In the genomic region with DNA sequence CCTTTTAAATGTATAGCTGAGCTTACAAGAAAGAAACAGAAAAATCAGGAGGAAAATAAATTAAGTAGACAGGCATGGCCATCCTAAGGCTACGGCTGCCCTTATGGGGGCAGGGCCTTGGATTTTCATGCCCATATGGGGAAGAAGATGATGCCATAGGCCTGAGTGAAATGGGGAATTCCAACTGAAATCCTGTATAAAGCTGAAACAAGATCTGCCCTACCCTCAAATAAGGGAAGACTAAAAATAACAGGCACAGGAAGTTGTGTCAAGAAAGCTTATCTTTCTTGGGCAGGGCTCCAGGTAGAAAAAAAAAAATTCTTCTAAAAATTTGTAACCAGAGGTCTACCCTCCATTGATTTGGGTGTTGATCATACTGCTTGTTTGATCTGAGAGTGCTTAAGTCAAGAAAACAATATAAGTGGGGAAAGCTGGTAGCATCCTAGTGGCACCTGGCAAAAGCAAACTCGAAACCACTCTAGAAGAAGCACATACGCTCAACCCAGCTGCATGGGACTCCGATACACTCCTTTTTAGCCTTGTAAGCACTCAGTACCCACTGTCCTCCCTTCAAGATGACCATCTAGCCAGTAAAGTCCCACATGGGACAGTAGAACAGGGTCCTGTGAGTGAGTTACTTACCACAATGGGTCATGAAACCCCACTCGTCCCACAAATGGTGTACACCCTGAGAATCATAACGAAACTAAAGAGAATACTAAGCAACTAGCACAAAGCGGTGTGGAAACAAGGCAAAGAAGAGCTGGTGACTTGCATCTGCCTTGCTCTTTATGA, we compare ENCODE assay signal across 11 cellular contexts. TPM values are rescaled to one million over a fixed set of nuclear protein-coding genes. Genes with fewer than 3 reads are reported as not detected.
DNase-seq lines count a peak whose midpoint lies in the region; ATAC-seq and TF ChIP-seq lines count a peak whose summit lies in the region.
"Had no signal": no experiment of that assay in that cellular context is flagged by ENCODE, and none has a peak within 500 bp of the region (broad histone marks: within the 10 kb centered on the region; RNA-seq: fewer than 3 reads in every experiment).

No MANE protein-coding gene starts in this region.

- ATAC-seq in HG03280 (IDR thresholded peaks at IDR 0.05; ENCODE audit: unreplicated experiment) (peak; percentile 62), left colon (no peak), SK-N-SH treated with all-trans-retinoic acid at 6 μM for 48 hours (no peak)

- intact Hi-C loops in left colon (cut with DNase I, micrococcal nuclease): no loop called here

- no peak overlapping the region for H3K27ac ChIP-seq in BLaER1
- H3K27ac ChIP-seq: adrenal gland had no signal

- no peaks in the 10 kb centered on the region for H3K9me3 ChIP-seq in BLaER1
- H3K9me3 ChIP-seq: adrenal gland had no signal

- no peaks in the 10 kb centered on the region for H4K20me1 ChIP-seq in BLaER1

- peak overlapping the region; percentile 8 for H3K4me2 ChIP-seq in BLaER1

- TF ChIP-seq CTCF in GM20000 (IDR thresholded peaks at IDR 0.05; ENCODE audit: extremely low read depth, missing control alignments): no peak

- H3K4me3 ChIP-seq in BLaER1: no peak overlapping the region
- H3K4me3 ChIP-seq: adrenal gland had no signal

- H3K9ac ChIP-seq in BLaER1: no peak overlapping the region

- H3K27me3 ChIP-seq in BLaER1: no peaks in the 10 kb centered on the region
- H3K27me3 ChIP-seq: adrenal gland had no signal

- H3K4me1 ChIP-seq in BLaER1: peaks cover 7% of the 10 kb centered on the region
- H3K4me1 ChIP-seq: adrenal gland had no signal

- H3K36me3 ChIP-seq in BLaER1: no peaks in the 10 kb centered on the region
- H3K36me3 ChIP-seq: adrenal gland had no signal

- DNase-seq in GM20000 (ENCODE audit: low spot score) (peak; percentile 19), astrocyte of the hippocampus (ENCODE audit: low read depth, low spot score) (peak; percentile 2), left colon (no peak), AG20443 (ENCODE audit: low spot score) (no peak), NCI-H1105 treated with DMSO at 0.1 percent for 48 hours (lab: John Stamatoyannopoulos, UW) (no peak)
- DNase-seq: activated CD4-positive, alpha-beta T cell treated with anti-CD3 and anti-CD28 coated beads, Interleukin-2, amount 10 ng/mL, durations not matched to agents 24 days and 14 days; adrenal gland; NCI-H446 treated with DMSO at 0.1 percent for 48 hours had no signal

TF ChIP-seq in SK-N-SH treated with all-trans-retinoic acid at 6 μM for 48 hours, 23 proteins besides CTCF, POLR2A, EP300 and RAD21:
- TF ChIP-seq PPARA (CRISPR knock-in tag; IDR thresholded peaks at IDR 0.05; ENCODE audit: borderline replicate concordance) (no peak), ZFP30 (CRISPR knock-in tag; IDR thresholded peaks at IDR 0.05) (no peak), GLIS3 (CRISPR knock-in tag; IDR thresholded peaks at IDR 0.05) (no peak), ZC3H10 (CRISPR knock-in tag; IDR thresholded peaks at IDR 0.05) (no peak), ZNF565 (CRISPR knock-in tag; conservative IDR thresholded peaks at IDR 0.05; ENCODE audit: low read depth) (no peak), SNAI2 (CRISPR knock-in tag; IDR thresholded peaks at IDR 0.05) (no peak), CSDC2 (CRISPR knock-in tag; IDR thresholded peaks at IDR 0.05) (no peak), ZFP3 (CRISPR knock-in tag; IDR thresholded peaks at IDR 0.05) (no peak), RARB (CRISPR knock-in tag; IDR thresholded peaks at IDR 0.05) (no peak), ARNTL (CRISPR knock-in tag; IDR thresholded peaks at IDR 0.05; ENCODE audit: borderline replicate concordance, low read depth) (no peak), BACH2 (CRISPR knock-in tag; IDR thresholded peaks at IDR 0.05; ENCODE audit: borderline replicate concordance) (no peak), TOX (CRISPR knock-in tag; IDR thresholded peaks at IDR 0.05; ENCODE audit: borderline replicate concordance) (no peak), ISL1 (CRISPR knock-in tag; IDR thresholded peaks at IDR 0.05) (no peak), ZNF8 (CRISPR knock-in tag; IDR thresholded peaks at IDR 0.05) (no peak), TCF4 (CRISPR knock-in tag; IDR thresholded peaks at IDR 0.05; ENCODE audit: borderline replicate concordance) (no peak)
- TF ChIP-seq, protein P1, sequence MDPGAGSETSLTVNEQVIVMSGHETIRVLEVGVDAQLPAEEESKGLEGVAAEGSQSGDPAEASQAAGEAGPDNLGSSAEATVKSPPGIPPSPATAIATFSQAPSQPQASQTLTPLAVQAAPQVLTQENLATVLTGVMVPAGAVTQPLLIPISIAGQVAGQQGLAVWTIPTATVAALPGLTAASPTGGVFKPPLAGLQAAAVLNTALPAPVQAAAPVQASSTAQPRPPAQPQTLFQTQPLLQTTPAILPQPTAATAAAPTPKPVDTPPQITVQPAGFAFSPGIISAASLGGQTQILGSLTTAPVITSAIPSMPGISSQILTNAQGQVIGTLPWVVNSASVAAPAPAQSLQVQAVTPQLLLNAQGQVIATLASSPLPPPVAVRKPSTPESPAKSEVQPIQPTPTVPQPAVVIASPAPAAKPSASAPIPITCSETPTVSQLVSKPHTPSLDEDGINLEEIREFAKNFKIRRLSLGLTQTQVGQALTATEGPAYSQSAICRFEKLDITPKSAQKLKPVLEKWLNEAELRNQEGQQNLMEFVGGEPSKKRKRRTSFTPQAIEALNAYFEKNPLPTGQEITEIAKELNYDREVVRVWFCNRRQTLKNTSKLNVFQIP (CRISPR knock-in tag; IDR thresholded peaks at IDR 0.05; ENCODE audit: borderline replicate concordance, low read depth): no peak
- TF ChIP-seq, protein P2, sequence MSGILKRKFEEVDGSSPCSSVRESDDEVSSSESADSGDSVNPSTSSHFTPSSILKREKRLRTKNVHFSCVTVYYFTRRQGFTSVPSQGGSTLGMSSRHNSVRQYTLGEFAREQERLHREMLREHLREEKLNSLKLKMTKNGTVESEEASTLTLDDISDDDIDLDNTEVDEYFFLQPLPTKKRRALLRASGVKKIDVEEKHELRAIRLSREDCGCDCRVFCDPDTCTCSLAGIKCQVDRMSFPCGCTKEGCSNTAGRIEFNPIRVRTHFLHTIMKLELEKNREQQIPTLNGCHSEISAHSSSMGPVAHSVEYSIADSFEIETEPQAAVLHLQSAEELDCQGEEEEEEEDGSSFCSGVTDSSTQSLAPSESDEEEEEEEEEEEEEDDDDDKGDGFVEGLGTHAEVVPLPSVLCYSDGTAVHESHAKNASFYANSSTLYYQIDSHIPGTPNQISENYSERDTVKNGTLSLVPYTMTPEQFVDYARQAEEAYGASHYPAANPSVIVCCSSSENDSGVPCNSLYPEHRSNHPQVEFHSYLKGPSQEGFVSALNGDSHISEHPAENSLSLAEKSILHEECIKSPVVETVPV (CRISPR knock-in tag; IDR thresholded peaks at IDR 0.05): no peak
- TF ChIP-seq, protein P3, sequence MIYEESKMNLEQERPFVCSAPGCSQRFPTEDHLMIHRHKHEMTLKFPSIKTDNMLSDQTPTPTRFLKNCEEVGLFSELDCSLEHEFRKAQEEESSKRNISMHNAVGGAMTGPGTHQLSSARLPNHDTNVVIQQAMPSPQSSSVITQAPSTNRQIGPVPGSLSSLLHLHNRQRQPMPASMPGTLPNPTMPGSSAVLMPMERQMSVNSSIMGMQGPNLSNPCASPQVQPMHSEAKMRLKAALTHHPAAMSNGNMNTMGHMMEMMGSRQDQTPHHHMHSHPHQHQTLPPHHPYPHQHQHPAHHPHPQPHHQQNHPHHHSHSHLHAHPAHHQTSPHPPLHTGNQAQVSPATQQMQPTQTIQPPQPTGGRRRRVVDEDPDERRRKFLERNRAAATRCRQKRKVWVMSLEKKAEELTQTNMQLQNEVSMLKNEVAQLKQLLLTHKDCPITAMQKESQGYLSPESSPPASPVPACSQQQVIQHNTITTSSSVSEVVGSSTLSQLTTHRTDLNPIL (CRISPR knock-in tag; IDR thresholded peaks at IDR 0.05; ENCODE audit: low read depth): no peak
- TF ChIP-seq, protein P4, sequence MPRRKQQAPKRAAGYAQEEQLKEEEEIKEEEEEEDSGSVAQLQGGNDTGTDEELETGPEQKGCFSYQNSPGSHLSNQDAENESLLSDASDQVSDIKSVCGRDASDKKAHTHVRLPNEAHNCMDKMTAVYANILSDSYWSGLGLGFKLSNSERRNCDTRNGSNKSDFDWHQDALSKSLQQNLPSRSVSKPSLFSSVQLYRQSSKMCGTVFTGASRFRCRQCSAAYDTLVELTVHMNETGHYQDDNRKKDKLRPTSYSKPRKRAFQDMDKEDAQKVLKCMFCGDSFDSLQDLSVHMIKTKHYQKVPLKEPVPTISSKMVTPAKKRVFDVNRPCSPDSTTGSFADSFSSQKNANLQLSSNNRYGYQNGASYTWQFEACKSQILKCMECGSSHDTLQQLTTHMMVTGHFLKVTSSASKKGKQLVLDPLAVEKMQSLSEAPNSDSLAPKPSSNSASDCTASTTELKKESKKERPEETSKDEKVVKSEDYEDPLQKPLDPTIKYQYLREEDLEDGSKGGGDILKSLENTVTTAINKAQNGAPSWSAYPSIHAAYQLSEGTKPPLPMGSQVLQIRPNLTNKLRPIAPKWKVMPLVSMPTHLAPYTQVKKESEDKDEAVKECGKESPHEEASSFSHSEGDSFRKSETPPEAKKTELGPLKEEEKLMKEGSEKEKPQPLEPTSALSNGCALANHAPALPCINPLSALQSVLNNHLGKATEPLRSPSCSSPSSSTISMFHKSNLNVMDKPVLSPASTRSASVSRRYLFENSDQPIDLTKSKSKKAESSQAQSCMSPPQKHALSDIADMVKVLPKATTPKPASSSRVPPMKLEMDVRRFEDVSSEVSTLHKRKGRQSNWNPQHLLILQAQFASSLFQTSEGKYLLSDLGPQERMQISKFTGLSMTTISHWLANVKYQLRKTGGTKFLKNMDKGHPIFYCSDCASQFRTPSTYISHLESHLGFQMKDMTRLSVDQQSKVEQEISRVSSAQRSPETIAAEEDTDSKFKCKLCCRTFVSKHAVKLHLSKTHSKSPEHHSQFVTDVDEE (CRISPR knock-in tag; IDR thresholded peaks at IDR 0.05): no peak
- TF ChIP-seq, protein P5, sequence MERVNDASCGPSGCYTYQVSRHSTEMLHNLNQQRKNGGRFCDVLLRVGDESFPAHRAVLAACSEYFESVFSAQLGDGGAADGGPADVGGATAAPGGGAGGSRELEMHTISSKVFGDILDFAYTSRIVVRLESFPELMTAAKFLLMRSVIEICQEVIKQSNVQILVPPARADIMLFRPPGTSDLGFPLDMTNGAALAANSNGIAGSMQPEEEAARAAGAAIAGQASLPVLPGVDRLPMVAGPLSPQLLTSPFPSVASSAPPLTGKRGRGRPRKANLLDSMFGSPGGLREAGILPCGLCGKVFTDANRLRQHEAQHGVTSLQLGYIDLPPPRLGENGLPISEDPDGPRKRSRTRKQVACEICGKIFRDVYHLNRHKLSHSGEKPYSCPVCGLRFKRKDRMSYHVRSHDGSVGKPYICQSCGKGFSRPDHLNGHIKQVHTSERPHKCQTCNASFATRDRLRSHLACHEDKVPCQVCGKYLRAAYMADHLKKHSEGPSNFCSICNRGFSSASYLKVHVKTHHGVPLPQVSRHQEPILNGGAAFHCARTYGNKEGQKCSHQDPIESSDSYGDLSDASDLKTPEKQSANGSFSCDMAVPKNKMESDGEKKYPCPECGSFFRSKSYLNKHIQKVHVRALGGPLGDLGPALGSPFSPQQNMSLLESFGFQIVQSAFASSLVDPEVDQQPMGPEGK (CRISPR knock-in tag; IDR thresholded peaks at IDR 0.05; ENCODE audit: borderline replicate concordance): no peak

RNA-seq across cellular contexts. Expression of a gene that starts 22.3 kb away (rescaled TPM):
- total RNA-seq in left colon: 1 to 10 TPM; 2.6 to 5.5 TPM
- total RNA-seq: activated CD4-positive, alpha-beta T cell treated with anti-CD3 and anti-CD28 coated beads, Interleukin-2, amount 10 ng/mL, durations not matched to agents 24 days and 14 days had no signal

Comparison
In these comparisons a context has a peak if more than half of its experiments do, and no peak if none do; other contexts are left out.
1. DNase-seq: peak in GM20000 (single experiment) and astrocyte of the hippocampus (single experiment); none in left colon (0 of 2), AG20443 (single experiment) and NCI-H1105 treated with DMSO at 0.1 percent for 48 hours (single experiment).